ENCODE assay signal across 3 cellular contexts in genomic region chr2:55759271-55759921, GRCh38.
TF ChIP-seq lines count a peak whose summit lies in the region.

No MANE protein-coding gene starts in this region.

TF ChIP-seq in GM23338, 12 proteins besides CTCF, POLR2A, EP300 and RAD21:
- no peak for TF ChIP-seq EZH2 (IDR thresholded peaks at IDR 0.05; ENCODE audit: low read depth, unreplicated experiment)
- no peak for TF ChIP-seq CREB1 (CRISPR knock-in tag; IDR thresholded peaks at IDR 0.05; ENCODE audit: low read depth)
- TF ChIP-seq, protein P1, sequence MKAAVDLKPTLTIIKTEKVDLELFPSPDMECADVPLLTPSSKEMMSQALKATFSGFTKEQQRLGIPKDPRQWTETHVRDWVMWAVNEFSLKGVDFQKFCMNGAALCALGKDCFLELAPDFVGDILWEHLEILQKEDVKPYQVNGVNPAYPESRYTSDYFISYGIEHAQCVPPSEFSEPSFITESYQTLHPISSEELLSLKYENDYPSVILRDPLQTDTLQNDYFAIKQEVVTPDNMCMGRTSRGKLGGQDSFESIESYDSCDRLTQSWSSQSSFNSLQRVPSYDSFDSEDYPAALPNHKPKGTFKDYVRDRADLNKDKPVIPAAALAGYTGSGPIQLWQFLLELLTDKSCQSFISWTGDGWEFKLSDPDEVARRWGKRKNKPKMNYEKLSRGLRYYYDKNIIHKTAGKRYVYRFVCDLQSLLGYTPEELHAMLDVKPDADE (IDR thresholded peaks at IDR 0.05), result no peak
- no peak for TF ChIP-seq POLR2AphosphoS5 (IDR thresholded peaks at IDR 0.05; ENCODE audit: low read depth)
- TF ChIP-seq EZH2phosphoT487 (IDR thresholded peaks at IDR 0.05; ENCODE audit: unreplicated experiment), result no peak

TF ChIP-seq in WTC11, 78 proteins besides CTCF, POLR2A, EP300 and RAD21:
- TF ChIP-seq, protein P2, sequence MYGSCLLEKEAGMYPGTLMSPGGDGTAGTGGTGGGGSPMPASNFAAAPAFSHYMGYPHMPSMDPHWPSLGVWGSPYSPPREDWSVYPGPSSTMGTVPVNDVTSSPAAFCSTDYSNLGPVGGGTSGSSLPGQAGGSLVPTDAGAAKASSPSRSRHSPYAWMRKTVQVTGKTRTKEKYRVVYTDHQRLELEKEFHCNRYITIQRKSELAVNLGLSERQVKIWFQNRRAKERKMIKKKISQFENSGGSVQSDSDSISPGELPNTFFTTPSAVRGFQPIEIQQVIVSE (CRISPR knock-in tag; IDR thresholded peaks at IDR 0.05; ENCODE audit: borderline replicate concordance), result no peak
- TF ChIP-seq RORB (CRISPR knock-in tag; IDR thresholded peaks at IDR 0.05) (no peak), USF1 (CRISPR knock-in tag; IDR thresholded peaks at IDR 0.05) (no peak), ZNF423 (CRISPR knock-in tag; IDR thresholded peaks at IDR 0.05) (no peak), RELA (CRISPR knock-in tag; IDR thresholded peaks at IDR 0.05; ENCODE audit: borderline replicate concordance) (no peak), PRRX2 (CRISPR knock-in tag; IDR thresholded peaks at IDR 0.05) (no peak)

TF ChIP-seq in H1, 55 proteins besides CTCF, POLR2A, EP300 and RAD21:
- TF ChIP-seq EGR1 (IDR thresholded peaks at IDR 0.05; ENCODE audit: borderline replicate concordance, low read depth, low read length) (no peak), HDAC2 (IDR thresholded peaks at IDR 0.05; ENCODE audit: borderline replicate concordance in 1 of 2, low read depth in 2 of 2, low read length in 2 of 2) (no peak), SAP30 (IDR thresholded peaks at IDR 0.05; ENCODE audit: insufficient read depth, insufficient replicate concordance, low read length) (no peak), KDM1A (IDR thresholded peaks at IDR 0.05; ENCODE audit: borderline replicate concordance, low read length) (no peak), JUND (IDR thresholded peaks at IDR 0.05; ENCODE audit: low read length) (no peak), ATF3 (IDR thresholded peaks at IDR 0.05; ENCODE audit: insufficient read depth, low read depth, low read length) (no peak), BCL11A (IDR thresholded peaks at IDR 0.05; ENCODE audit: low read depth in 2 of 2, low read length in 2 of 2) (no peak), FOSL1 (IDR thresholded peaks at IDR 0.05; ENCODE audit: insufficient read depth, low read depth, low read length) (no peak), KDM5A (IDR thresholded peaks at IDR 0.05; ENCODE audit: low read length) (no peak), BRCA1 (IDR thresholded peaks at IDR 0.05; ENCODE audit: low read depth, low read length) (no peak), KDM4A (IDR thresholded peaks at IDR 0.05; ENCODE audit: low read depth, low read length, severe bottlenecking) (no peak)
